ENCODE assay signal across 10 cellular contexts in the genomic region with DNA sequence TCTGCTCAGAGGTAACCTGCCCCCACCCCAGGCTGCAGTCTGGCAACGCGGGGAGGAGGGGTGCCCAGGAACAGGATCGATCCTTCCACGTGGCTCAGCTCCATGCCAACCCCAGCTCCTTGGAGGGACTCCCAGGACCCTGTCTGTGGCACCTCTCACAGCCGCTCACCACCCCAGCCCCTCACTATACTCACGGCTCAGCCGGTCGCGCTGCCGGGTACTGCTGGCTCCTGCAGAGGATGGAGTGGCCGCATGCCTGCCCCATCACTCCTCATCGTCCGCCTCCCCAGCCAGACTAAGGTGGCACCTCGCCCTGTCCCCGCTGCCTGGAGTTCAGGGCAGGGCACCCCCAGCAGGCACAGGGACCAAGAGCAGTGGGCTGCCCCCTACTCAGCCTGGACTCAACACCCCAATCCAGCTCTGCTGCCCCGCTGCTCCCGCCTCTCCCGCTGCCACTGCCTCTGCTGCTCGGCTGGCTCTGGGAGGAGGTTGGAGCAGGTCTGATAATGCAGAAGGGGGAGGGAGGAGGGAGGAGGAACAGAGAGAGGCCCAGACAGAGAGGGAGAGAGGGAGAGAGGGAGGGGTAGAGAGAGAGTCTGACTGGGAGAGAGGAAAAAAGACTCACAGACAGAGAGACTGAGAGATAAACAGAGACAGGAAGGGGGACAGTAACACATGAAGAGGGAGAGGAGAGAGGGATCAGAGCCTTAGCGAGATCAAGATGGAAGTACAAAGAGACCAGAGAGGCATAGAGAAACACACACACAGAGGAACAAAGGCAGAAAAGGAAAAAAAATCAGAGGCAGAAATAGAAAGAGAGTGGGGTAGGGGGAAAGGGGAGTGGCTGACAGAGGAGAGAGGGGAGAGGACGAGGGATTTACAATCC. TPM values are rescaled to one million over a fixed set of nuclear protein-coding genes. Genes with fewer than 3 reads are reported as not detected.
DNase-seq lines count a peak whose midpoint lies in the region; ATAC-seq and TF ChIP-seq lines count a peak whose summit lies in the region.
"Had no signal": no experiment of that assay in that cellular context is flagged by ENCODE, and none has a peak within 500 bp of the region (broad histone marks: within the 10 kb centered on the region; RNA-seq: fewer than 3 reads in every experiment).

Gene PDE2A (minus strand): TSS at position 480 of the 886 bp plus-strand sequence. CDS start 215 bp downstream, at position 265.

- no peaks in the 10 kb centered on the region for H3K9me2 ChIP-seq in SK-N-SH

- H3K36me3 ChIP-seq in H7 (replicated peaks; ENCODE audit: control insufficient read depth, insufficient read depth, low read length): no peaks in the 10 kb centered on the region
- no peaks in the 10 kb centered on the region for H3K36me3 ChIP-seq in SK-N-SH (replicated peaks in 1 of 2; ENCODE audit: control insufficient read depth in 1 of 2, insufficient read depth in 2 of 2, low read length in 1 of 2)
- H3K36me3 ChIP-seq in left ventricle myocardium inferior: no peaks in the 10 kb centered on the region
- no peaks in the 10 kb centered on the region for H3K36me3 ChIP-seq in CD4-positive, alpha-beta memory T cell (ENCODE audit: insufficient read depth, low read length)

- TF ChIP-seq CTCF in SK-N-SH (IDR thresholded peaks at IDR 0.05): no peak
- no peak for TF ChIP-seq CTCF in left ventricle myocardium inferior (IDR thresholded peaks at IDR 0.05; ENCODE audit: borderline replicate concordance)

- peaks cover 43 to 47% of the 10 kb centered on the region in 2 donors for H3K27me3 Mint-ChIP-seq in CD4-positive, alpha-beta memory T cell

- H3K27ac Mint-ChIP-seq in CD4-positive, alpha-beta memory T cell: peak within 1 kb of the TSS in 1 of 7 donors; percentile 31
- H3K27ac Mint-ChIP-seq: activated naive CD8-positive, alpha-beta T cell had no signal

- 13% methylated on average over 14 of the region's 21 CpGs for WGBS in SK-N-SH (ENCODE audit: low lambda C conversion rate)

- no peaks in the 10 kb centered on the region for H3F3A ChIP-seq in SK-N-SH (replicated peaks; ENCODE audit: insufficient read depth)

- H3K9me3 Mint-ChIP-seq in CD4-positive, alpha-beta memory T cell: peaks cover 0 to 4% (median 0%) of the 10 kb centered on the region in 8 donors

- H3K4me1 Mint-ChIP-seq in CD4-positive, alpha-beta memory T cell: peaks cover 2 to 17% (median 8%) of the 10 kb centered on the region in 4 donors

- POLR2A ChIA-PET in SK-N-SH (lab: Yijun Ruan, JAX): interaction anchor here (0.8 to 1.0 kb wide), 2 partner anchors 8 to 11 kb away, joined by 3 read pairs; no protein-coding TSS in a partner anchor
- POLR2A ChIA-PET in CD4-positive, alpha-beta memory T cell (lab: Charles Lee; ENCODE audit: partially characterized antibody): interaction anchor here (0.8 kb wide), 1 partner anchor 10 kb away, joined by 3 read pairs; no protein-coding TSS in a partner anchor

- H3K9ac ChIP-seq in SK-N-SH: no peak within 1 kb of the TSS

- H3K4me1 ChIP-seq in SK-N-SH (ENCODE audit: control insufficient read depth in 1 of 2, insufficient read depth in 2 of 2, low read depth in 1 of 2, low read length in 1 of 2): peaks cover 0 to 27% of the 10 kb centered on the region in 2 experiments; a peak in 1 of 4 replicates
- H3K4me1 ChIP-seq in left ventricle myocardium inferior: peaks cover 16% of the 10 kb centered on the region
- peaks cover 10% of the 10 kb centered on the region for H3K4me1 ChIP-seq in CD4-positive, alpha-beta memory T cell (ENCODE audit: insufficient read depth, low read length)

- H3K27ac ChIP-seq in SK-N-SH (ENCODE audit: low read depth in 2 of 2, low read length in 1 of 2): peak within 1 kb of the TSS in 1 of 2 experiments; percentile 72; a peak in 2 of 4 replicates
- H3K27ac ChIP-seq in left ventricle myocardium inferior (replicated peaks): no peak within 1 kb of the TSS
- no peak within 1 kb of the TSS for H3K27ac ChIP-seq in CD4-positive, alpha-beta memory T cell (ENCODE audit: low read depth, low read length)
- H3K27ac ChIP-seq: epithelial cell of prostate had no signal

- intact Hi-C loops in left ventricle myocardium inferior (cut with micrococcal nuclease): no loop called here
- intact Hi-C loops in CD4-positive, alpha-beta memory T cell (cut with micrococcal nuclease): no loop called here

- no peaks in the 10 kb centered on the region for H4K20me1 ChIP-seq in SK-N-SH (ENCODE audit: insufficient read depth)

- H3K79me2 ChIP-seq in SK-N-SH (ENCODE audit: insufficient read depth): no peaks in the 10 kb centered on the region

- H3K27me3 ChIP-seq in H7 (ENCODE audit: control insufficient read depth, insufficient read depth, low read length): peaks cover 50% of the 10 kb centered on the region
- H3K27me3 ChIP-seq in SK-N-SH (ENCODE audit: insufficient read depth): peaks cover 29% of the 10 kb centered on the region; the same call in 1 of the 2 replicates
- peaks cover 73% of the 10 kb centered on the region for H3K27me3 ChIP-seq in left ventricle myocardium inferior (ENCODE audit: low read depth)
- peaks cover 47% of the 10 kb centered on the region for H3K27me3 ChIP-seq in CD4-positive, alpha-beta memory T cell (ENCODE audit: insufficient read depth, low read length)

- peak within 1 kb of the TSS; percentile 62; the same call in 1 of the 2 replicates for H3K4me2 ChIP-seq in SK-N-SH

- H3K36me3 Mint-ChIP-seq in CD4-positive, alpha-beta memory T cell: no peaks in the 10 kb centered on the region
- H3K36me3 Mint-ChIP-seq: activated naive CD8-positive, alpha-beta T cell had no signal

- H3K4me3 Mint-ChIP-seq in CD4-positive, alpha-beta memory T cell: no peak within 1 kb of the TSS
- H3K4me3 Mint-ChIP-seq: activated naive CD8-positive, alpha-beta T cell had no signal

- no peak for ATAC-seq in GM18502 (IDR thresholded peaks at IDR 0.05; ENCODE audit: poor library complexity, unreplicated experiment)
- ATAC-seq in HG03342 (IDR thresholded peaks at IDR 0.05; ENCODE audit: unreplicated experiment): no peak
- no peak for ATAC-seq in HG03139 (IDR thresholded peaks at IDR 0.05; ENCODE audit: unreplicated experiment)

- H3K4me3 ChIP-seq in H7 (ENCODE audit: insufficient read depth, low read depth, low read length) (peak within 1 kb of the TSS; percentile 14; the same call in 1 of the 2 replicates), SK-N-SH (ENCODE audit: low read depth in 2 of 2, low read length in 1 of 2) (peak within 1 kb of the TSS in 1 of 2 experiments; percentile 39; a peak in 2 of 4 replicates), left ventricle myocardium inferior (no peak within 1 kb of the TSS)
- H3K4me3 ChIP-seq in CD4-positive, alpha-beta memory T cell (ENCODE audit: low read length in 2 of 2): no peak within 1 kb of the TSS

- H2AFZ ChIP-seq in SK-N-SH (ENCODE audit: low read depth): no peak within 1 kb of the TSS

- CTCF ChIA-PET in SK-N-SH (lab: Yijun Ruan, JAX): interaction anchor here (0.6 to 6.5 kb wide), 7 partner anchors 10 to 202 kb away, joined by 3 to 90 read pairs (median 5); no protein-coding TSS in a partner anchor
- CTCF ChIA-PET in CD4-positive, alpha-beta memory T cell (lab: Charles Lee; ENCODE audit: partially characterized antibody): no interaction called here

- DNase-seq in H7: peak; percentile 80
- peak; percentile 86 for DNase-seq in SK-N-SH
- DNase-seq in left ventricle myocardium inferior: no peak
- DNase-seq in putamen (ENCODE audit: low spot score): peak; percentile 72
- no peak for DNase-seq in CD4-positive, alpha-beta memory T cell

- no peak for TF ChIP-seq RAD21 in SK-N-SH (IDR thresholded peaks at IDR 0.05; ENCODE audit: low read length)

- no peaks in the 10 kb centered on the region for H3K9me3 ChIP-seq in SK-N-SH
- no peaks in the 10 kb centered on the region for H3K9me3 ChIP-seq in left ventricle myocardium inferior (replicated peaks)
- no peaks in the 10 kb centered on the region for H3K9me3 ChIP-seq in CD4-positive, alpha-beta memory T cell (ENCODE audit: control insufficient read depth in 1 of 2, low read length in 2 of 2)

- no peak for TF ChIP-seq EP300 in SK-N-SH (IDR thresholded peaks at IDR 0.05; ENCODE audit: borderline replicate concordance in 1 of 2, low read depth in 1 of 2, low read length in 1 of 2)

TF ChIP-seq in SK-N-SH, 30 proteins besides CTCF, POLR2A, EP300 and RAD21:
- TF ChIP-seq MAX (IDR thresholded peaks at IDR 0.05; ENCODE audit: low read depth) (no peak), RXRA (IDR thresholded peaks at IDR 0.05; ENCODE audit: borderline replicate concordance, low read depth) (no peak), MXI1 (IDR thresholded peaks at IDR 0.05; ENCODE audit: low read depth, low read length) (peak; percentile 84), TCF12 (IDR thresholded peaks at IDR 0.05) (no peak), GATA2 (CRISPR knock-in tag; IDR thresholded peaks at IDR 0.05) (peak; percentile 42)
TF ChIP-seq in SK-N-SH: peak in this region for 2.

RNA-seq across cellular contexts. Expression of gene PDE2A, which starts in this region (rescaled TPM):
- total RNA-seq in H7 (2014; rRNA removed; shearing (Covaris generic)): 1.9 and 2.9 TPM in 2 replicates
- polyA plus RNA-seq in SK-N-SH (2012; rRNA removed): 0.32 and 0.43 TPM in 2 replicates
- 0.15 and 0.60 TPM in 2 replicates for polyA plus RNA-seq in SK-N-SH (2012; cell fraction: cytosol; rRNA removed)
- 0.85 and 1.0 TPM in 2 replicates for polyA plus RNA-seq in SK-N-SH (2012; cell fraction: nucleus; rRNA removed)
- total RNA-seq in left ventricle myocardium inferior: 19.6 TPM
- 1 to 10 TPM in 1 of 2 experiments, under 1 TPM in 1; 0.75 to 1.7 TPM for total RNA-seq in CD4-positive, alpha-beta memory T cell
- 1 to 10 TPM in 1 of 2 donors, under 1 TPM in 1; 0.11 to 1.2 TPM for polyA plus RNA-seq in CD4-positive, alpha-beta memory T cell

Comparison
In these comparisons a context has a peak if more than half of its experiments do, and no peak if none do; other contexts are left out.
1. DNase-seq: peak in H7 (single experiment), SK-N-SH (single experiment) and putamen (single experiment); none in left ventricle myocardium inferior (single experiment) and CD4-positive, alpha-beta memory T cell (0 of 5).